ENCODE assay signal across 8 cellular contexts in genomic region chr4:123945301-123945700, GRCh38.
"Had no signal": no experiment of that assay in that cellular context is flagged by ENCODE, and none has a peak within 500 bp of the region (broad histone marks: within the 10 kb centered on the region; RNA-seq: fewer than 3 reads in every experiment).

No MANE protein-coding gene starts in this region.

- H3K4me1 Mint-ChIP-seq: IgD-negative memory B cell had no signal

- H3K27ac Mint-ChIP-seq: HFFc6, IgD-negative memory B cell had no signal

- H3K4me3 ChIP-seq: HAP-1 had no signal

- H3K4me3 Mint-ChIP-seq: HFFc6, IgD-negative memory B cell had no signal

- H3K9me3 Mint-ChIP-seq: HFFc6 had no signal

- H3K27ac ChIP-seq: HL-60 had no signal

- H3K36me3 Mint-ChIP-seq: IgD-negative memory B cell had no signal

- H3K36me3 ChIP-seq: HAP-1 had no signal

- H3K27me3 Mint-ChIP-seq: IgD-negative memory B cell had no signal

- ATAC-seq: HCT116, HepG2 had no signal

- DNase-seq: GOT3, H7, HFFc6 had no signal
